Comparison of ENCODE assay signal across 1 cellular context in the genomic region with DNA sequence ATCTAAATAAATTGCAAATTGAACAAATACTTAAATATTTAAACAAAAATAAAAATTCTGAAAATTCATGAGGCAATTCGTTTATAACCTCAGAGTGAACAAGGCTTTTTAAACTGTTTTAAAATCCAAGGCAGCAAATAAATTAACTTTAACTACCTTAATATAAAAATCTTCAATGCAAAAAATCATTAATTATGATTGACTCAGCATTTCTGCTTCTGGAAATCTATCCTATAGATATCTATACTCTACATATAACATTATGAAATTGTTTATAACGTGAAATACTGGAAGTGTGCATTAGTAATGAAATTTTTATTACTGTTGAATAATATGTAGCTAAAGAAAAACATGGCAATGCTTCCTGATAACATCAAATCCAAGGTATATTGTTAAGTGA.
TF ChIP-seq lines count a peak whose summit lies in the region.

No MANE protein-coding gene starts in this region.

TF ChIP-seq in HepG2, 621 proteins besides CTCF, POLR2A, EP300 and RAD21 (continued from another document):
- peak; percentile 60 to 75 for TF ChIP-seq MAFK (conservative IDR thresholded peaks at IDR 0.05 in 1 of 2, IDR thresholded peaks at IDR 0.05 in 1 of 2; ENCODE audit: low read length in 2 of 2)
- TF ChIP-seq MAFF (IDR thresholded peaks at IDR 0.05; ENCODE audit: low read depth, low read length): peak; percentile 53; the same call in 1 of the 2 replicates
- no peak for TF ChIP-seq NFRKB (IDR thresholded peaks at IDR 0.05)
- TF ChIP-seq TOE1 (CRISPR knock-in tag; IDR thresholded peaks at IDR 0.05): no peak
- no peak for TF ChIP-seq ZFP82 (CRISPR knock-in tag; IDR thresholded peaks at IDR 0.05; ENCODE audit: borderline replicate concordance)
- no peak for TF ChIP-seq ZNF816 (CRISPR knock-in tag; IDR thresholded peaks at IDR 0.05; ENCODE audit: borderline replicate concordance)
- TF ChIP-seq, protein P1, sequence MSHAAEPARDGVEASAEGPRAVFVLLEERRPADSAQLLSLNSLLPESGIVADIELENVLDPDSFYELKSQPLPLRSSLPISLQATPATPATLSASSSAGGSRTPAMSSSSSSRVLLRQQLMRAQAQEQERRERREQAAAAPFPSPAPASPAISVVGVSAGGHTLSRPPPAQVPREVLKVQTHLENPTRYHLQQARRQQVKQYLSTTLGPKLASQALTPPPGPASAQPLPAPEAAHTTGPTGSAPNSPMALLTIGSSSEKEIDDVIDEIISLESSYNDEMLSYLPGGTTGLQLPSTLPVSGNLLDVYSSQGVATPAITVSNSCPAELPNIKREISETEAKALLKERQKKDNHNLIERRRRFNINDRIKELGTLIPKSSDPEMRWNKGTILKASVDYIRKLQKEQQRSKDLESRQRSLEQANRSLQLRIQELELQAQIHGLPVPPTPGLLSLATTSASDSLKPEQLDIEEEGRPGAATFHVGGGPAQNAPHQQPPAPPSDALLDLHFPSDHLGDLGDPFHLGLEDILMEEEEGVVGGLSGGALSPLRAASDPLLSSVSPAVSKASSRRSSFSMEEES (CRISPR knock-in tag; IDR thresholded peaks at IDR 0.05): no peak
- TF ChIP-seq TGIF2 (CRISPR knock-in tag; IDR thresholded peaks at IDR 0.05): no peak
- no peak for TF ChIP-seq ZNF256 (CRISPR knock-in tag; conservative IDR thresholded peaks at IDR 0.05)
- no peak for TF ChIP-seq STAT5B (CRISPR knock-in tag; IDR thresholded peaks at IDR 0.05)
- TF ChIP-seq HNF4A (CRISPR knock-in tag; IDR thresholded peaks at IDR 0.05): no peak
